22 cellular contexts compared by ENCODE assay signal in the genomic region with DNA sequence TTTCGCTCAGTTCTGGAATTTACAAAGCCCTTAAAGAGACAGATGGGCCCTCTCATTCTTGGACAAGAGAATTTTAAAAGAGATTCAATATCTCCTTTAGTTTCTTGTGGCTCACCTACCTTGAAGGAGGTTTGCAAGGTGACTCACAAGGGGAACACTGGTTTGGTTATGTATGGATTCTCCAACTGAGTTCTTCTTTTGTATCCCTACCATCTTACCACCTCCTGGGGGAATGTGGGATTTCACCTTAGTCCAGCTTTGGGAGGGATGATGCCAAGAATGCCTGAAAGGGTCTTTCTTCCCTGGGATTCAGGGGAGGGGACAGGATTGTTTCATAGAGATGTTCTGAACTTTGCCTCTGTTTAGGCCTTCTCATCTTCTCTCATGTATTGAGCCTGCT. TPM values are rescaled to one million over a fixed set of nuclear protein-coding genes. Genes with fewer than 3 reads are reported as not detected.
A peak's percentile ranks its signal among the peaks of the same experiment; 100 is the strongest.
DNase-seq lines count a peak whose midpoint lies in the region; ATAC-seq, FAIRE-seq and TF ChIP-seq lines count a peak whose summit lies in the region.
"Had no signal": no experiment of that assay in that cellular context is flagged by ENCODE, and none has a peak within 500 bp of the region (broad histone marks: within the 10 kb centered on the region; RNA-seq: fewer than 3 reads in every experiment).

No MANE protein-coding gene starts in this region.

- no peak for TF ChIP-seq EP300 in HepG2 (IDR thresholded peaks at IDR 0.05; ENCODE audit: low read depth in 2 of 2, low read length in 2 of 2)
- TF ChIP-seq EP300 in HepG2 (CRISPR knock-in tag; IDR thresholded peaks at IDR 0.05; ENCODE audit: borderline replicate concordance): no peak

- H4K20me1 ChIP-seq in HepG2 (ENCODE audit: insufficient read depth, low read length): no peaks in the 10 kb centered on the region

- H3K36me3 ChIP-seq in HepG2 (replicated peaks in 1 of 2; ENCODE audit: control insufficient read depth in 1 of 2, insufficient read depth in 2 of 2, low read length in 2 of 2): no peaks in the 10 kb centered on the region
- no peaks in the 10 kb centered on the region for H3K36me3 ChIP-seq in right lobe of liver
- H3K36me3 ChIP-seq: MG63 had no signal

- CTCF ChIA-PET in HepG2 (lab: Yijun Ruan, JAX; ENCODE audit: low intra/inter-chr PET ratio, low total read pairs): no interaction called here

- POLR2A ChIA-PET in HepG2 (lab: Yijun Ruan, JAX): no interaction called here

- H3K79me2 ChIP-seq in HepG2 (ENCODE audit: insufficient read depth, low read length): peaks cover 26% of the 10 kb centered on the region

- H3K4me2 ChIP-seq in HepG2 (ENCODE audit: low read depth, low read length): peak overlapping the region; percentile 37; the same call in 1 of the 2 replicates
- H3K4me2 ChIP-seq: KMS-11 had no signal

- peaks cover 75% of the 10 kb centered on the region for H3K4me1 ChIP-seq in HepG2 (ENCODE audit: insufficient read depth, low read length)
- peaks cover 0 to 15% (median 2%) of the 10 kb centered on the region in 4 donors for H3K4me1 ChIP-seq in right lobe of liver

- in situ Hi-C loops in HepG2 (cut with HindIII; ENCODE audit: extremely low pct_ligation_motif_present, low pct_unique_long_range_greater_than_20kb): no loop called here
- in situ Hi-C loops in SK-MEL-5 (cut with HindIII; ENCODE audit: low pct_unique_long_range_greater_than_20kb, low sequenced_read_pairs): loop anchor here (25.0 kb wide), 1 partner anchor 141 kb away; the partner anchor contains the start of gene OTUB2

- H3K27ac ChIP-seq in HepG2 (ENCODE audit: extremely low read length, insufficient read depth, low read length): no peak overlapping the region
- H3K27ac ChIP-seq in right lobe of liver: peak overlapping the region in 1 of 3 donors; percentile 14
- H3K27ac ChIP-seq: GM23248, HL-60, KMS-11 had no signal

- no peak for FAIRE-seq in HepG2 (lab: Jason Lieb, UNC)
- FAIRE-seq: G401.6 had no signal

- no peak for DNase-seq in HepG2 (ENCODE audit: low spot score)
- no peak for DNase-seq in right lobe of liver
- peak; percentile 26 for DNase-seq in SK-MEL-5 (ENCODE audit: low read depth, low spot score)
- DNase-seq in glomerular visceral epithelial cell (ENCODE audit: extremely low spot score): peak; percentile 6
- DNase-seq in NCI-H226: no peak
- DNase-seq: ACHN; Calu3; CD4-positive, CD25-positive, alpha-beta regulatory T cell; DMS79; GM23248; HFFc6; MG63; NCI-H1092 treated with DMSO at 0.1 percent for 48 hours; NCI-H1694 treated with DMSO at 0.1 percent for 48 hours; NCI-H748 treated with DMSO at 0.1 percent for 48 hours; SIG-M5 had no signal

- no peak for ATAC-seq in HepG2
- ATAC-seq in right lobe of liver: no peak
- ATAC-seq in HG03520 (IDR thresholded peaks at IDR 0.05; ENCODE audit: unreplicated experiment): no peak
- no peak for ATAC-seq in GM21381 (IDR thresholded peaks at IDR 0.05; ENCODE audit: unreplicated experiment)
- ATAC-seq: Panc1 had no signal

- H3K4me3 ChIP-seq in HepG2 (replicated peaks in 1 of 3; ENCODE audit: insufficient read depth in 1 of 3, low read depth in 2 of 3, low read length in 3 of 3) (no peak overlapping the region), right lobe of liver (no peak overlapping the region)
- H3K4me3 ChIP-seq: GM23248, MG63 had no signal

- WGBS in HepG2 (ENCODE audit: low lambda C conversion rate): 93% methylated on average over 1 of the region's 1 CpG
- WGBS in right lobe of liver (ENCODE audit: insufficient coverage, low coverage, low lambda C conversion rate, missing lambda C conversion rate): 56% methylated on average over 1 of the region's 1 CpG

- TF ChIP-seq POLR2A in HepG2 (IDR thresholded peaks at IDR 0.05; ENCODE audit: insufficient read depth in 1 of 2, low read depth in 2 of 2, low read length in 2 of 2) (no peak), right lobe of liver (IDR thresholded peaks at IDR 0.05) (no peak)

- intact Hi-C loops in HepG2 (cut with micrococcal nuclease; ENCODE audit: unreplicated experiment) (no loop called here), right lobe of liver (cut with DNase I) (no loop called here)

- H2AFZ ChIP-seq in HepG2 (ENCODE audit: low read length): no peak overlapping the region
- H2AFZ ChIP-seq: GM23248 had no signal

- BruUV-seq in HepG2 (replicated peaks; lab: Mats Ljungman, UMichigan): no TSS peak

- no peak overlapping the region for H3K9ac ChIP-seq in HepG2 (ENCODE audit: insufficient read depth, low read depth, low read length)
- H3K9ac ChIP-seq: GM23248, KMS-11 had no signal

- H3K9me3 ChIP-seq in HepG2 (ENCODE audit: low read length) (no peaks in the 10 kb centered on the region), right lobe of liver (no peaks in the 10 kb centered on the region)
- H3K9me3 ChIP-seq: MG63 had no signal

- TF ChIP-seq CTCF in HepG2 (CRISPR knock-in tag; IDR thresholded peaks at IDR 0.05) (no peak), right lobe of liver (IDR thresholded peaks at IDR 0.05) (no peak)

- peaks cover 0 to 1% of the 10 kb centered on the region in 2 experiments; a peak in 2 of 5 replicates for H3K27me3 ChIP-seq in HepG2 (ENCODE audit: control insufficient read depth in 1 of 2, insufficient read depth in 2 of 2, low read length in 2 of 2)
- H3K27me3 ChIP-seq in right lobe of liver: no peaks in the 10 kb centered on the region
- H3K27me3 ChIP-seq: MG63 had no signal

- TF ChIP-seq RAD21 in HepG2 (CRISPR knock-in tag; IDR thresholded peaks at IDR 0.05): no peak

TF ChIP-seq in HepG2, 621 proteins besides CTCF, POLR2A, EP300 and RAD21 (continues in another document):
- TF ChIP-seq ZNF879 (CRISPR knock-in tag; IDR thresholded peaks at IDR 0.05): no peak
- no peak for TF ChIP-seq ETV6 (CRISPR knock-in tag; conservative IDR thresholded peaks at IDR 0.05)
- TF ChIP-seq RORA (CRISPR knock-in tag; IDR thresholded peaks at IDR 0.05): no peak
- no peak for TF ChIP-seq HMG20A (CRISPR knock-in tag; IDR thresholded peaks at IDR 0.05; ENCODE audit: borderline replicate concordance)

RNA-seq across cellular contexts. Expression of gene PPP4R4, which starts 3.7 kb away (rescaled TPM):
- total RNA-seq in HepG2 (2016; rRNA removed; fragmentation: Illumina TruSeq; extraction: Trizol): 19.8 and 21.2 TPM in 2 replicates
- 11.0 and 11.2 TPM in 2 replicates for total RNA-seq in HepG2 (2016; cell fraction: cytosol; rRNA removed; fragmentation: Illumina TruSeq; extraction: Trizol; ENCODE audit: low read depth)
- total RNA-seq in HepG2 (2016; cell fraction: insoluble cytoplasmic fraction; rRNA removed; fragmentation: Illumina TruSeq; extraction: Trizol): 18.6 and 21.8 TPM in 2 replicates
- total RNA-seq in HepG2 (2016; cell fraction: membrane; rRNA removed; fragmentation: Illumina TruSeq; extraction: Trizol): 22.0 and 22.8 TPM in 2 replicates
- 30.3 and 33.4 TPM in 2 replicates for total RNA-seq in HepG2 (2016; cell fraction: nucleus; rRNA removed; fragmentation: Illumina TruSeq; extraction: Trizol)
- polyA plus RNA-seq in HepG2 (2011; rRNA removed): 6.9 and 9.5 TPM in 2 replicates
- 3.2 and 4.3 TPM in 2 replicates for polyA plus RNA-seq in HepG2 (2011; cell fraction: cytosol; rRNA removed)
- polyA plus RNA-seq in HepG2 (2011; cell fraction: nucleus; rRNA removed): 5.9 and 7.3 TPM in 2 replicates
- 6.4 and 9.4 TPM in 2 replicates for polyA plus RNA-seq in HepG2 (2012)
- 9.3 and 13.3 TPM in 2 replicates for polyA plus RNA-seq in HepG2 (2016; cell fraction: cytosol; fragmentation: Illumina TruSeq; extraction: Trizol; ENCODE audit: low read depth)
- polyA plus RNA-seq in HepG2 (2016; cell fraction: insoluble cytoplasmic fraction; fragmentation: Illumina TruSeq; extraction: Trizol; ENCODE audit: low read depth): 20.1 and 21.1 TPM in 2 replicates
- polyA plus RNA-seq in HepG2 (2016; cell fraction: membrane; fragmentation: Illumina TruSeq; extraction: Trizol; ENCODE audit: low read depth): 13.0 and 13.8 TPM in 2 replicates
- 21.4 and 24.0 TPM in 2 replicates for polyA plus RNA-seq in HepG2 (2016; cell fraction: nucleus; fragmentation: Illumina TruSeq; extraction: Trizol; ENCODE audit: insufficient read depth, low read depth)
- polyA minus RNA-seq in HepG2 (2011; rRNA and poly(A)+ RNA removed; ENCODE audit: low replicate concordance): 22.1 TPM in 1 of 2 replicates, not detected in the other
- polyA minus RNA-seq in HepG2 (2011; cell fraction: cytosol; rRNA and poly(A)+ RNA removed): 3.2 and 7.4 TPM in 2 replicates
- 49.6 and 60.8 TPM in 2 replicates for polyA minus RNA-seq in HepG2 (2011; cell fraction: nucleus; rRNA and poly(A)+ RNA removed)
- 1 to 10 TPM in 3 of 6 experiments, under 1 TPM in 3; 0.26 to 4.1 (median 1.2) TPM for total RNA-seq in right lobe of liver
- 4.9 and 5.8 TPM in 2 replicates for total RNA-seq in SK-MEL-5 (2014; rRNA removed; shearing (Covaris generic))
- 3.2 and 5.1 TPM in 2 replicates for polyA plus RNA-seq in SK-MEL-5 (2015; cell fraction: cytosol; rRNA removed)
- polyA plus RNA-seq in SK-MEL-5 (2015; cell fraction: nucleus; rRNA removed): 9.0 and 11.9 TPM in 2 replicates

RNA-seq across cellular contexts. Expression of gene IFI27L2, which starts 48.4 kb away (rescaled TPM):
- total RNA-seq in HepG2 (2016; rRNA removed; fragmentation: Illumina TruSeq; extraction: Trizol): 4.3 and 6.0 TPM in 2 replicates
- total RNA-seq in HepG2 (2016; cell fraction: cytosol; rRNA removed; fragmentation: Illumina TruSeq; extraction: Trizol; ENCODE audit: low read depth): 2.5 and 3.2 TPM in 2 replicates
- 5.0 and 5.5 TPM in 2 replicates for total RNA-seq in HepG2 (2016; cell fraction: insoluble cytoplasmic fraction; rRNA removed; fragmentation: Illumina TruSeq; extraction: Trizol)
- 3.6 and 3.7 TPM in 2 replicates for total RNA-seq in HepG2 (2016; cell fraction: membrane; rRNA removed; fragmentation: Illumina TruSeq; extraction: Trizol)
- total RNA-seq in HepG2 (2016; cell fraction: nucleus; rRNA removed; fragmentation: Illumina TruSeq; extraction: Trizol): 1.6 and 1.9 TPM in 2 replicates
- polyA plus RNA-seq in HepG2 (2011; rRNA removed): 4.8 and 6.9 TPM in 2 replicates
- 9.7 and 10.5 TPM in 2 replicates for polyA plus RNA-seq in HepG2 (2011; cell fraction: cytosol; rRNA removed)
- 3.1 and 4.9 TPM in 2 replicates for polyA plus RNA-seq in HepG2 (2011; cell fraction: nucleus; rRNA removed)
- 2.3 and 4.8 TPM in 2 replicates for polyA plus RNA-seq in HepG2 (2012)
- 3.7 and 4.6 TPM in 2 replicates for polyA plus RNA-seq in HepG2 (2016; cell fraction: cytosol; fragmentation: Illumina TruSeq; extraction: Trizol; ENCODE audit: low read depth)
- 6.3 and 6.5 TPM in 2 replicates for polyA plus RNA-seq in HepG2 (2016; cell fraction: insoluble cytoplasmic fraction; fragmentation: Illumina TruSeq; extraction: Trizol; ENCODE audit: low read depth)
- 2.3 and 3.4 TPM in 2 replicates for polyA plus RNA-seq in HepG2 (2016; cell fraction: membrane; fragmentation: Illumina TruSeq; extraction: Trizol; ENCODE audit: low read depth)
- 2.8 and 4.6 TPM in 2 replicates for polyA plus RNA-seq in HepG2 (2016; cell fraction: nucleus; fragmentation: Illumina TruSeq; extraction: Trizol; ENCODE audit: insufficient read depth, low read depth)
- 1.5 and 6.0 TPM in 2 replicates for polyA minus RNA-seq in HepG2 (2011; rRNA and poly(A)+ RNA removed; ENCODE audit: low replicate concordance)
- not detected in 2 replicates for polyA minus RNA-seq in HepG2 (2011; cell fraction: cytosol; rRNA and poly(A)+ RNA removed)
- polyA minus RNA-seq in HepG2 (2011; cell fraction: nucleus; rRNA and poly(A)+ RNA removed): 1.1 TPM in 1 of 2 replicates, not detected in the other
- 1 to 10 TPM in 5 of 6 experiments, not detected in 1; 1.8 to 7.9 (median 4.1) TPM for total RNA-seq in right lobe of liver
- total RNA-seq in SK-MEL-5 (2014; rRNA removed; shearing (Covaris generic)): 51.7 and 64.5 TPM in 2 replicates
- 32.1 and 53.6 TPM in 2 replicates for polyA plus RNA-seq in SK-MEL-5 (2015; cell fraction: cytosol; rRNA removed)
- 10.1 and 10.5 TPM in 2 replicates for polyA plus RNA-seq in SK-MEL-5 (2015; cell fraction: nucleus; rRNA removed)

Comparison
In these comparisons a context has a peak if more than half of its experiments do, and no peak if none do; other contexts are left out.
1. DNase-seq: peak in SK-MEL-5 (single experiment) and glomerular visceral epithelial cell (single experiment); none in HepG2 (single experiment), right lobe of liver (0 of 3) and NCI-H226 (single experiment).